1 cellular context compared by ENCODE assay signal in the genomic region with DNA sequence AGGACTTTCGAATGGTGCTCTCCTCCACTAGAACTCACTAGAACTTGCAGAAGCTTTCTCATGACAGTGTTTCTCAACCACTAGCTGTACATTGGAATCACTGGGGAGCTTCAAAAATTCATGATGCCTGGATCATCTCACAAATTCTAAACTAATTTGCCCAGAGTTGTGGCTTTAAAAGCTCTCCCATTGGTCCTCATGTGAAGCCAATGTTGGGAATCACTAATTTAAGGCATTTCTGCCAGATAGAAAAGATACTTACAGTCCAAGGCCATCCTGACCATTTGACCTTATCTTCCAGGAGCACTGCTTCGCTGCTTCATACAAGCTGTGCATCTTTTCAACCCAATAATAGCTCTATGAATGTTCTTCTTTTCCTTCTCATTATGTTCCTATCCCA.
TF ChIP-seq lines count a peak whose summit lies in the region.

No MANE protein-coding gene starts in this region.

TF ChIP-seq in SK-N-SH, 30 proteins besides CTCF, POLR2A, EP300 and RAD21:
- TF ChIP-seq CHD2 (IDR thresholded peaks at IDR 0.05; ENCODE audit: low read length, partially characterized antibody) (no peak), TAF1 (IDR thresholded peaks at IDR 0.05; ENCODE audit: borderline replicate concordance, low read depth, low read length) (no peak), POLR2AphosphoS5 (IDR thresholded peaks at IDR 0.05; ENCODE audit: low read depth, low read length) (no peak), YY1 (IDR thresholded peaks at IDR 0.05; ENCODE audit: low read depth) (no peak)
- TF ChIP-seq, protein P1, sequence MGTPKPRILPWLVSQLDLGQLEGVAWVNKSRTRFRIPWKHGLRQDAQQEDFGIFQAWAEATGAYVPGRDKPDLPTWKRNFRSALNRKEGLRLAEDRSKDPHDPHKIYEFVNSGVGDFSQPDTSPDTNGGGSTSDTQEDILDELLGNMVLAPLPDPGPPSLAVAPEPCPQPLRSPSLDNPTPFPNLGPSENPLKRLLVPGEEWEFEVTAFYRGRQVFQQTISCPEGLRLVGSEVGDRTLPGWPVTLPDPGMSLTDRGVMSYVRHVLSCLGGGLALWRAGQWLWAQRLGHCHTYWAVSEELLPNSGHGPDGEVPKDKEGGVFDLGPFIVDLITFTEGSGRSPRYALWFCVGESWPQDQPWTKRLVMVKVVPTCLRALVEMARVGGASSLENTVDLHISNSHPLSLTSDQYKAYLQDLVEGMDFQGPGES (IDR thresholded peaks at IDR 0.05; ENCODE audit: low read depth, low read length): no peak
TF ChIP-seq in SK-N-SH: peak in this region for 0.
